In genomic region chr5:61162010-61162831, GRCh38 we compare ENCODE assay signal across 8 cellular contexts. TPM values are rescaled to one million over a fixed set of nuclear protein-coding genes. Genes with fewer than 3 reads are reported as not detected.
DNase-seq lines count a peak whose midpoint lies in the region; ATAC-seq and TF ChIP-seq lines count a peak whose summit lies in the region.

A gene with protein sequence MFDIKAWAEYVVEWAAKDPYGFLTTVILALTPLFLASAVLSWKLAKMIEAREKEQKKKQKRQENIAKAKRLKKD (minus strand): TSS chr5:61162468. CDS start chr5:61160171, 2,297 bp downstream.

- H3K27ac Mint-ChIP-seq in nephron, result peak within 1 kb of the TSS; percentile 98 to 99 (median 98)
- peak within 1 kb of the TSS; percentile 97 for H3K27ac Mint-ChIP-seq in stimulated activated naive CD8-positive, alpha-beta T cell treated with anti-CD3 and anti-CD28 coated beads, Interleukin-15, Interleukin-2, amounts not matched to agents 100 ng/mL and 50 ng/mL, for 24 hours

- peak within 1 kb of the TSS; percentile 86 for H3K9ac ChIP-seq in DND-41 (ENCODE audit: low read depth, low read length)

- peak; percentile 63 for TF ChIP-seq POLR2A in Raji (IDR thresholded peaks at IDR 0.05; ENCODE audit: insufficient read depth, low read depth, low read length)

- H3K4me3 Mint-ChIP-seq in nephron, result peak within 1 kb of the TSS; percentile 96 to 97 (median 96)
- peak within 1 kb of the TSS; percentile 93 for H3K4me3 Mint-ChIP-seq in stimulated activated naive CD8-positive, alpha-beta T cell treated with anti-CD3 and anti-CD28 coated beads, Interleukin-15, Interleukin-2, amounts not matched to agents 100 ng/mL and 50 ng/mL, for 24 hours

- peaks cover 25% of the 10 kb centered on the region for H3K79me2 ChIP-seq in DND-41 (ENCODE audit: insufficient read depth, low read length)

- peaks cover 56% of the 10 kb centered on the region for H3K36me3 Mint-ChIP-seq in nephron (ENCODE audit: low read depth)
- H3K36me3 Mint-ChIP-seq in stimulated activated naive CD8-positive, alpha-beta T cell treated with anti-CD3 and anti-CD28 coated beads, Interleukin-15, Interleukin-2, amounts not matched to agents 100 ng/mL and 50 ng/mL, for 24 hours (ENCODE audit: low read depth), result peaks cover 49% of the 10 kb centered on the region

- no peaks in the 10 kb centered on the region for H3K27me3 ChIP-seq in DND-41 (ENCODE audit: insufficient read depth, low read length, poor library complexity)

- no peaks in the 10 kb centered on the region for H3K27me3 Mint-ChIP-seq in nephron (ENCODE audit: low read depth)
- no peaks in the 10 kb centered on the region for H3K27me3 Mint-ChIP-seq in stimulated activated naive CD8-positive, alpha-beta T cell treated with anti-CD3 and anti-CD28 coated beads, Interleukin-15, Interleukin-2, amounts not matched to agents 100 ng/mL and 50 ng/mL, for 24 hours

- peak; percentile 73 for DNase-seq in DND-41
- peak; percentile 70 to 79 for DNase-seq in Kasumi-1 (lab: John Stamatoyannopoulos, UW)
- peak; percentile 73 for DNase-seq in activated effector memory CD4-positive, alpha-beta T cell treated with Interleukin-2 at 50 U/mL for 16 hours
- peak; percentile 84 for DNase-seq in fibroblast of the aortic adventitia (ENCODE audit: low read depth)

- peaks cover 10% of the 10 kb centered on the region for H3K36me3 ChIP-seq in DND-41 (ENCODE audit: insufficient read depth, low read length)

- H3K27ac ChIP-seq in DND-41 (ENCODE audit: low read length), result peak within 1 kb of the TSS; percentile 85

- TF ChIP-seq CTCF in DND-41 (IDR thresholded peaks at IDR 0.05; ENCODE audit: borderline replicate concordance, extremely low read depth, low read length, poor library complexity, severe bottlenecking) (no peak), fibroblast of the aortic adventitia (IDR thresholded peaks at IDR 0.05; ENCODE audit: insufficient read depth, low read length) (peak; percentile 12), nephron (IDR thresholded peaks at IDR 0.05; ENCODE audit: unreplicated experiment in 3 of 3) (no peak)

- no peaks in the 10 kb centered on the region for H3K9me3 Mint-ChIP-seq in nephron
- peaks cover 7% of the 10 kb centered on the region for H3K9me3 Mint-ChIP-seq in stimulated activated naive CD8-positive, alpha-beta T cell treated with anti-CD3 and anti-CD28 coated beads, Interleukin-15, Interleukin-2, amounts not matched to agents 100 ng/mL and 50 ng/mL, for 24 hours

- H3K4me1 Mint-ChIP-seq in nephron, result peaks cover 47% of the 10 kb centered on the region
- peaks cover 38% of the 10 kb centered on the region for H3K4me1 Mint-ChIP-seq in stimulated activated naive CD8-positive, alpha-beta T cell treated with anti-CD3 and anti-CD28 coated beads, Interleukin-15, Interleukin-2, amounts not matched to agents 100 ng/mL and 50 ng/mL, for 24 hours (ENCODE audit: low read depth)

- peak within 1 kb of the TSS; percentile 94 for H2AFZ ChIP-seq in DND-41 (ENCODE audit: low read depth, low read length)

- peak; percentile 92 for ATAC-seq in DND-41 (ENCODE audit: insufficient read depth, low read depth)
- ATAC-seq in GM21825 (IDR thresholded peaks at IDR 0.05; ENCODE audit: unreplicated experiment), result peak; percentile 97

- H3K9me3 ChIP-seq in DND-41 (ENCODE audit: insufficient read depth, low read length, severe bottlenecking), result no peaks in the 10 kb centered on the region

- peaks cover 20% of the 10 kb centered on the region for H3K4me1 ChIP-seq in DND-41 (ENCODE audit: insufficient read depth, low read length)

- H3K4me2 ChIP-seq in DND-41 (ENCODE audit: insufficient read depth, low read length), result peak within 1 kb of the TSS; percentile 63

- H4K20me1 ChIP-seq in DND-41 (ENCODE audit: insufficient read depth, low read length), result no peaks in the 10 kb centered on the region

- peak within 1 kb of the TSS; percentile 26 to 80; a peak in 3 of 4 replicates for H3K4me3 ChIP-seq in DND-41 (ENCODE audit: low read depth in 1 of 2, low read length in 2 of 2)
- H3K4me3 ChIP-seq in fibroblast of the aortic adventitia (ENCODE audit: low read depth, low read length), result peak within 1 kb of the TSS; percentile 86

RNA-seq across cellular contexts. Expression of the gene that starts here (rescaled TPM):
- total RNA-seq in fibroblast of the aortic adventitia (ENCODE audit: low replicate concordance), result 41.5 and 43.9 TPM in 2 replicates

Comparison
In these comparisons a context has a peak if more than half of its experiments do, and no peak if none do; other contexts are left out.
1. Peak in every context shown above with its lines: DNase-seq, ATAC-seq, H3K4me3 ChIP-seq and H3K27ac ChIP-seq.